Comparison of ENCODE assay signal across 24 cellular contexts in genomic region chr20:40268321-40269075, GRCh38.
DNase-seq lines count a peak whose midpoint lies in the region; ATAC-seq, FAIRE-seq and TF ChIP-seq lines count a peak whose summit lies in the region.
"Had no signal": no experiment of that assay in that cellular context is flagged by ENCODE, and none has a peak within 500 bp of the region (broad histone marks: within the 10 kb centered on the region; RNA-seq: fewer than 3 reads in every experiment).

No MANE protein-coding gene starts in this region.

- peaks cover 14% of the 10 kb centered on the region for H3K36me3 ChIP-seq in HUES6 (ENCODE audit: control insufficient read depth, insufficient read depth, low read length)
- peaks cover 0 to 3% (median 0%) of the 10 kb centered on the region in 4 experiments; a peak in 2 of 8 replicates for H3K36me3 ChIP-seq in H1 (ENCODE audit: control insufficient read depth in 2 of 4, insufficient read depth in 4 of 4, low read length in 3 of 4)
- H3K36me3 ChIP-seq: BE2C, Peyer's patch, upper lobe of right lung had no signal

- H3K79me2 ChIP-seq in H1 (ENCODE audit: control insufficient read depth in 1 of 2, insufficient read depth in 2 of 2, low read length in 2 of 2): peaks cover 0 to 50% of the 10 kb centered on the region in 2 experiments; a peak in 3 of 4 replicates

- no peaks in the 10 kb centered on the region for H3K4me1 Mint-ChIP-seq in progenitor cell of endocrine pancreas (ENCODE audit: low read depth)
- H3K4me1 Mint-ChIP-seq: activated CD4-positive, alpha-beta T cell treated with anti-CD3 and anti-CD28 coated beads for 36 hours; naive B cell had no signal

- H2AK5ac ChIP-seq in H1 (ENCODE audit: low read depth, low read length): peak overlapping the region; percentile 75; the same call in 1 of the 2 replicates

- peak overlapping the region; percentile 82 for H2BK120ac ChIP-seq in H1 (replicated peaks; ENCODE audit: low read depth, low read length)

- no peak overlapping the region for H2AFZ ChIP-seq in H1 (ENCODE audit: low read length)

- no peak overlapping the region for H3K23ac ChIP-seq in H1 (ENCODE audit: insufficient read length)

- H3K9me3 ChIP-seq in HUES6 (ENCODE audit: control insufficient read depth, insufficient read depth, low read depth, low read length) (no peaks in the 10 kb centered on the region), H1 (ENCODE audit: insufficient read depth in 2 of 2, low read depth in 1 of 2, low read length in 1 of 2) (no peaks in the 10 kb centered on the region), iPS-18c (ENCODE audit: control insufficient read depth, insufficient read depth, low read length) (no peaks in the 10 kb centered on the region)
- H3K9me3 ChIP-seq: BE2C, Peyer's patch, upper lobe of right lung had no signal

- H4K91ac ChIP-seq in H1 (replicated peaks; ENCODE audit: insufficient read length, low read length): peak overlapping the region; percentile 81

- H3K23me2 ChIP-seq in H1 (ENCODE audit: low read depth, low read length): peaks cover 3% of the 10 kb centered on the region; the same call in 1 of the 2 replicates

- no peak overlapping the region for H3K4me3 Mint-ChIP-seq in progenitor cell of endocrine pancreas (ENCODE audit: low read depth)
- H3K4me3 Mint-ChIP-seq: activated CD4-positive, alpha-beta T cell treated with anti-CD3 and anti-CD28 coated beads for 36 hours; naive B cell had no signal

- no peak for TF ChIP-seq EP300 in H1 (IDR thresholded peaks at IDR 0.05; ENCODE audit: borderline replicate concordance in 1 of 2, low read depth in 2 of 2, low read length in 2 of 2)

- FAIRE-seq in H1 (lab: Jason Lieb, UNC): peak; percentile 7
- FAIRE-seq: A204.1, colon, GM12892, TTC549 had no signal

- H3K9ac ChIP-seq in HUES6 (ENCODE audit: low read length): peak overlapping the region; percentile 62
- H3K9ac ChIP-seq in H1 (replicated peaks in 1 of 4; ENCODE audit: extremely low read depth in 1 of 4, low read depth in 3 of 4, low read length in 3 of 4): no peak overlapping the region

- peak overlapping the region; percentile 52 for H3K56ac ChIP-seq in H1 (replicated peaks; ENCODE audit: insufficient read length, low read depth, low read length)

- CTCF ChIA-PET in H1 (lab: Charles Lee; ENCODE audit: partially characterized antibody): interaction anchor here (0.6 to 2.7 kb wide), 13 partner anchors 8 to 839 kb away, joined by 3 to 12 read pairs (median 3); partner anchors contain the start of gene MAFB

- DNase-seq in AG09319 (ENCODE audit: extremely low read depth, low read depth): peak; percentile 28
- DNase-seq in H1 (ENCODE audit: low read depth in 1 of 2, low spot score in 2 of 2): no peak
- no peak for DNase-seq in progenitor cell of endocrine pancreas (ENCODE audit: low spot score, unreplicated experiment)
- no peak for DNase-seq in activated naive CD4-positive, alpha-beta T cell treated with Interleukin-2 at 50 U/mL for 16 hours
- DNase-seq: activated CD4-positive, alpha-beta T cell treated with anti-CD3 and anti-CD28 coated beads for 36 hours; activated T-cell treated with anti-CD3 and anti-CD28 coated beads, Interleukin-2, amount 50 U/mL, for 1 hour; BE2C; effector memory CD4-positive, alpha-beta T cell; MV-4-11; naive B cell; NCI-H526; occipital lobe; Peyer's patch; upper lobe of right lung had no signal

- H3K27me3 ChIP-seq in HUES6 (ENCODE audit: control insufficient read depth, insufficient read depth, low read length) (no peaks in the 10 kb centered on the region), H1 (replicated peaks in 1 of 4; ENCODE audit: control insufficient read depth in 3 of 4, extremely low read depth in 1 of 4, insufficient read depth in 3 of 4, low read length in 3 of 4) (no peaks in the 10 kb centered on the region)
- H3K27me3 ChIP-seq: BE2C, Peyer's patch, upper lobe of right lung had no signal

- peak overlapping the region; percentile 65 to 78 for H3K4me2 ChIP-seq in H1 (ENCODE audit: insufficient read depth in 1 of 2, low read depth in 2 of 2, low read length in 2 of 2)

- H3K4me3 ChIP-seq in HUES6 (ENCODE audit: low read depth, low read length) (peak overlapping the region; percentile 51), H1 (ENCODE audit: extremely low read depth in 1 of 4, insufficient read depth in 2 of 4, low read depth in 3 of 4, low read length in 4 of 4) (peak overlapping the region; percentile 15 to 56 (median 24); a peak in 6 of 8 replicates), iPS-18c (ENCODE audit: insufficient read depth, low read depth, low read length) (0 out of 2 replicates have a peak overlapping the region, but pooled peaks have one; percentile 15)
- H3K4me3 ChIP-seq: Peyer's patch, skin epidermis, upper lobe of right lung had no signal

- WGBS in H1 (ENCODE audit: extremely low coverage in 1 of 2, insufficient coverage in 1 of 2, insufficient read length in 1 of 2, insufficient replicate concordance in 2 of 2, low coverage in 1 of 2, low lambda C conversion rate in 2 of 2, missing lambda C conversion rate in 1 of 2), 2 experiments: 32% methylated on average over 3 of the region's 3 CpGs; no CpG with 5 or more reads in 1 of the 2 experiments

- peak overlapping the region; percentile 88 for H3K18ac ChIP-seq in H1 (ENCODE audit: extremely low read depth, low read length)

- TF ChIP-seq POLR2A in H1 (IDR thresholded peaks at IDR 0.05; ENCODE audit: control extremely low read depth in 1 of 2, low read depth in 2 of 2, low read length in 2 of 2): no peak

- no peak overlapping the region for H3K14ac ChIP-seq in H1 (ENCODE audit: insufficient read length)

- no peak overlapping the region for H3K27ac Mint-ChIP-seq in progenitor cell of endocrine pancreas
- H3K27ac Mint-ChIP-seq: activated CD4-positive, alpha-beta T cell treated with anti-CD3 and anti-CD28 coated beads for 36 hours; naive B cell had no signal

- H2BK15ac ChIP-seq in H1 (ENCODE audit: low read length): peak overlapping the region; percentile 16; the same call in 1 of the 2 replicates

- no peaks in the 10 kb centered on the region for H3K36me3 Mint-ChIP-seq in progenitor cell of endocrine pancreas (ENCODE audit: insufficient read depth)
- H3K36me3 Mint-ChIP-seq: naive B cell had no signal

- peak overlapping the region; percentile 7 for H3K4ac ChIP-seq in H1 (replicated peaks; ENCODE audit: insufficient read length, low read depth, low read length)

- H4K20me1 ChIP-seq in H1 (replicated peaks in 1 of 2; ENCODE audit: control insufficient read depth in 1 of 2, insufficient read depth in 2 of 2, low read length in 2 of 2): no peaks in the 10 kb centered on the region

- H3K9me3 Mint-ChIP-seq in progenitor cell of endocrine pancreas (ENCODE audit: low read depth): no peaks in the 10 kb centered on the region

- no peaks in the 10 kb centered on the region; the same call in 1 of the 2 replicates for H3K79me1 ChIP-seq in H1 (ENCODE audit: low read depth, low read length)

- H3K4me1 ChIP-seq in HUES6 (ENCODE audit: control insufficient read depth, insufficient read depth, low read length) (peaks cover 44% of the 10 kb centered on the region), H1 (replicated peaks in 1 of 4; ENCODE audit: control insufficient read depth in 3 of 4, insufficient read depth in 4 of 4, low read length in 3 of 4) (peaks cover 6 to 18% (median 14%) of the 10 kb centered on the region in 4 experiments)
- H3K4me1 ChIP-seq: BE2C, Peyer's patch, upper lobe of right lung had no signal

- POLR2A ChIA-PET in H1 (lab: Charles Lee; ENCODE audit: partially characterized antibody): interaction anchor here (0.6 to 8.9 kb wide), 13 partner anchors 9 to 523 kb away, joined by 3 to 74 read pairs (median 3); no protein-coding TSS in a partner anchor

- TF ChIP-seq RAD21 in H1 (IDR thresholded peaks at IDR 0.05 in 1 of 2, conservative IDR thresholded peaks at IDR 0.05 in 1 of 2; ENCODE audit: low read depth in 2 of 2, low read length in 2 of 2): no peak

- peak overlapping the region; percentile 86; the same call in 1 of the 2 replicates for H2BK12ac ChIP-seq in H1 (ENCODE audit: low read depth, low read length)

- peak; percentile 6 for TF ChIP-seq CTCF in AG09319 (IDR thresholded peaks at IDR 0.05; ENCODE audit: low read depth, low read length)
- TF ChIP-seq CTCF in H1 (IDR thresholded peaks at IDR 0.05; ENCODE audit: control extremely low read depth in 1 of 3, insufficient read depth in 1 of 3, low read depth in 1 of 3, low read length in 3 of 3): no peak
- no peak for TF ChIP-seq CTCF in progenitor cell of endocrine pancreas (IDR thresholded peaks at IDR 0.05; ENCODE audit: unreplicated experiment)

- H2BK20ac ChIP-seq in H1 (ENCODE audit: low read length): peak overlapping the region; percentile 98

- H3K27me3 Mint-ChIP-seq in progenitor cell of endocrine pancreas: peaks cover 71% of the 10 kb centered on the region

- peak overlapping the region; percentile 83 for H3K27ac ChIP-seq in HUES6 (ENCODE audit: low read depth, low read length)
- H3K27ac ChIP-seq in H1 (ENCODE audit: low read depth, low read length): peak overlapping the region; percentile 11; the same call in 1 of the 2 replicates
- H3K27ac ChIP-seq: Peyer's patch, skin epidermis, upper lobe of right lung had no signal

- H2BK5ac ChIP-seq in H1 (ENCODE audit: low read depth, low read length): peak overlapping the region; percentile 97; the same call in 1 of the 2 replicates

- H4K5ac ChIP-seq in H1 (ENCODE audit: insufficient read length, low read depth, low read length): peak overlapping the region; percentile 32

- no peak overlapping the region for H4K8ac ChIP-seq in H1 (ENCODE audit: extremely low read depth, insufficient read depth, low read length)

- ATAC-seq in GM21619 (IDR thresholded peaks at IDR 0.05; ENCODE audit: unreplicated experiment) (no peak), HG02610 (IDR thresholded peaks at IDR 0.05; ENCODE audit: unreplicated experiment) (no peak)
- ATAC-seq: activated CD4-positive, alpha-beta T cell treated with anti-CD3 and anti-CD28 coated beads for 36 hours; esophagus mucosa; upper lobe of right lung had no signal

TF ChIP-seq in H1, 55 proteins besides CTCF, POLR2A, EP300 and RAD21:
- no peak for TF ChIP-seq CBX8 (IDR thresholded peaks at IDR 0.05; ENCODE audit: borderline replicate concordance, low read depth, low read length)
- TF ChIP-seq HDAC6 (IDR thresholded peaks at IDR 0.05; ENCODE audit: low read depth, low read length): no peak
